Comparison of ENCODE assay signal across 17 cellular contexts in genomic region chr4:94976371-94977011, GRCh38.
DNase-seq lines count a peak whose midpoint lies in the region; ATAC-seq and TF ChIP-seq lines count a peak whose summit lies in the region.
"Had no signal": no experiment of that assay in that cellular context is flagged by ENCODE, and none has a peak within 500 bp of the region (broad histone marks: within the 10 kb centered on the region; RNA-seq: fewer than 3 reads in every experiment).

No MANE protein-coding gene starts in this region.

- TF ChIP-seq CTCF in BE2C (IDR thresholded peaks at IDR 0.05; ENCODE audit: low read depth, low read length): no peak
- TF ChIP-seq CTCF in chondrocyte (IDR thresholded peaks at IDR 0.05): no peak
- no peak for TF ChIP-seq CTCF in neural crest cell (conservative IDR thresholded peaks at IDR 0.05)

- H3K36me3 Mint-ChIP-seq in chondrocyte (ENCODE audit: low read depth) (no peaks in the 10 kb centered on the region), neural crest cell (ENCODE audit: low read depth) (no peaks in the 10 kb centered on the region)
- H3K36me3 Mint-ChIP-seq: stimulated activated effector memory CD8-positive, alpha-beta T cell treated with anti-CD3 and anti-CD28 coated beads, Interleukin-12 subunit alpha, Interleukin-12 subunit beta, amount 100 ng/mL, for 72 hours had no signal

- H3K27me3 ChIP-seq in BE2C: no peaks in the 10 kb centered on the region

- peak; percentile 25 for DNase-seq in BE2C
- peak; percentile 37 for DNase-seq in NCI-H2171 (lab: John Stamatoyannopoulos, UW)
- DNase-seq in chondrocyte (ENCODE audit: low spot score): no peak
- no peak for DNase-seq in neural crest cell (ENCODE audit: low read depth, low spot score)
- DNase-seq in NCI-H510A treated with DMSO at 0.1 percent for 48 hours (lab: John Stamatoyannopoulos, UW): no peak
- DNase-seq in HT-29 (ENCODE audit: low spot score): no peak
- DNase-seq in NCI-H2107 treated with DMSO at 0.1 percent for 48 hours (lab: John Stamatoyannopoulos, UW; ENCODE audit: unreplicated experiment): no peak
- DNase-seq: activated CD8-positive, alpha-beta memory T cell treated with anti-CD3 and anti-CD28 coated beads for 24 hours; foreskin melanocyte; islet precursor cell; mucosa of descending colon; NCI-H748 treated with DMSO at 0.1 percent for 48 hours; psoas muscle had no signal

- H3K4me1 ChIP-seq in BE2C: peaks cover 28% of the 10 kb centered on the region
- H3K4me1 ChIP-seq: HAP-1, psoas muscle had no signal

- H3K4me1 Mint-ChIP-seq in chondrocyte (ENCODE audit: low read depth) (peaks cover 44% of the 10 kb centered on the region), neural crest cell (peaks cover 26% of the 10 kb centered on the region)
- H3K4me1 Mint-ChIP-seq: stimulated activated effector memory CD8-positive, alpha-beta T cell treated with anti-CD3 and anti-CD28 coated beads, Interleukin-12 subunit alpha, Interleukin-12 subunit beta, amount 100 ng/mL, for 72 hours had no signal

- H3K27ac Mint-ChIP-seq in chondrocyte (ENCODE audit: unreplicated experiment) (peak overlapping the region; percentile 23), neural crest cell (ENCODE audit: unreplicated experiment) (peak overlapping the region; percentile 40)
- H3K27ac Mint-ChIP-seq: stimulated activated effector memory CD8-positive, alpha-beta T cell treated with anti-CD3 and anti-CD28 coated beads, Interleukin-12 subunit alpha, Interleukin-12 subunit beta, amount 100 ng/mL, for 72 hours had no signal

- H3K9me3 ChIP-seq in BE2C: no peaks in the 10 kb centered on the region; the same call in 1 of the 2 replicates
- H3K9me3 ChIP-seq: HAP-1, mucosa of descending colon, psoas muscle had no signal

- H3K9me3 Mint-ChIP-seq in chondrocyte (ENCODE audit: low read depth) (peaks cover 3% of the 10 kb centered on the region), neural crest cell (no peaks in the 10 kb centered on the region)

- H3K27me3 Mint-ChIP-seq in chondrocyte (ENCODE audit: low read depth) (no peaks in the 10 kb centered on the region), neural crest cell (ENCODE audit: low read depth) (no peaks in the 10 kb centered on the region)

- H3K4me3 Mint-ChIP-seq in chondrocyte (ENCODE audit: unreplicated experiment) (no peak overlapping the region), neural crest cell (no peak overlapping the region)
- H3K4me3 Mint-ChIP-seq: stimulated activated effector memory CD8-positive, alpha-beta T cell treated with anti-CD3 and anti-CD28 coated beads, Interleukin-12 subunit alpha, Interleukin-12 subunit beta, amount 100 ng/mL, for 72 hours had no signal

- no peak for ATAC-seq in GM21717 (IDR thresholded peaks at IDR 0.05; ENCODE audit: unreplicated experiment)
- ATAC-seq: mucosa of descending colon; psoas muscle; Right ventricle myocardium inferior; stimulated activated effector memory CD8-positive, alpha-beta T cell treated with anti-CD3 and anti-CD28 coated beads, Interleukin-12 subunit alpha, Interleukin-12 subunit beta, amount 100 ng/mL, for 72 hours had no signal

- H3K36me3 ChIP-seq in BE2C: peaks cover 5% of the 10 kb centered on the region
- H3K36me3 ChIP-seq: HAP-1 had no signal

- no peak overlapping the region for H3K4me3 ChIP-seq in BE2C (ENCODE audit: low read depth, low read length)
- H3K4me3 ChIP-seq: HAP-1, mucosa of descending colon, psoas muscle had no signal

Comparison
In these comparisons a context has a peak if more than half of its experiments do, and no peak if none do; other contexts are left out.
1. DNase-seq: peak in BE2C (single experiment) and NCI-H2171 (single experiment); none in chondrocyte (single experiment), neural crest cell (single experiment), NCI-H510A treated with DMSO at 0.1 percent for 48 hours (single experiment), HT-29 (single experiment) and NCI-H2107 treated with DMSO at 0.1 percent for 48 hours (single experiment).